Comparison of ENCODE assay signal across 23 cellular contexts in genomic region chrY:7448691-7449090, GRCh38.
"Had no signal": no experiment of that assay in that cellular context is flagged by ENCODE, and none has a peak within 500 bp of the region (broad histone marks: within the 10 kb centered on the region; RNA-seq: fewer than 3 reads in every experiment).

No MANE protein-coding gene starts in this region.

- H3K4me1 Mint-ChIP-seq: activated CD4-positive, alpha-beta T cell treated with anti-CD3 and anti-CD28 coated beads, Interleukin-2, amount 10 ng/mL, durations not matched to agents 24 days and 14 days; WTC11 had no signal

- ATAC-seq: activated T-helper 17 cell treated with anti-CD3 and anti-CD28 coated beads, Interleukin-2, amount 50 U/mL, for 72 hours; WTC11 had no signal

- H3K9me3 ChIP-seq: Peyer's patch had no signal

- H3K27me3 Mint-ChIP-seq: activated CD4-positive, alpha-beta T cell treated with anti-CD3 and anti-CD28 coated beads, Interleukin-2, amount 10 ng/mL, durations not matched to agents 24 days and 14 days had no signal

- H3K4me3 Mint-ChIP-seq: activated CD4-positive, alpha-beta T cell treated with anti-CD3 and anti-CD28 coated beads, Interleukin-2, amount 10 ng/mL, durations not matched to agents 24 days and 14 days; activated naive CD4-positive, alpha-beta T cell treated with anti-CD3 and anti-CD28 coated beads for 36 hours; activated naive CD8-positive, alpha-beta T cell; activated T-helper 17 cell treated with anti-CD3 and anti-CD28 coated beads, Interleukin-2, amount 50 U/mL, for 72 hours; T-helper 1 cell treated with Interleukin-12 subunit alpha and Interleukin-12 subunit beta and Interleukin-4 antibody, amounts not matched to agents 30 μg/mL and 1 μg/mL, for 36 hours; WTC11 had no signal

- DNase-seq: activated CD4-positive, alpha-beta T cell treated with anti-CD3 and anti-CD28 coated beads for 1 hour; activated CD4-positive, alpha-beta T cell treated with anti-CD3 and anti-CD28 coated beads, Interleukin-2, amount 10 ng/mL, durations not matched to agents 24 days and 14 days; activated CD4-positive, alpha-beta T cell treated with anti-CD3 and anti-CD28 coated beads, Interleukin-2, amount 50 U/mL, for 48 hours; activated gamma-delta T cell; activated naive CD4-positive, alpha-beta T cell treated with anti-CD3 and anti-CD28 coated beads for 36 hours; activated T-cell treated with anti-CD3 and anti-CD28 coated beads for 4 hours; activated T-cell treated with anti-CD3 and anti-CD28 coated beads, Interleukin-2, amount 50 U/mL, for 48 hours; cerebellar nuclear complex; MM.1S; NCI-H1105; NCI-H1436; NCI-H1694 treated with DMSO at 0.1 percent for 48 hours; NCI-H2029 treated with DMSO at 0.1 percent for 48 hours; NCI-H345; NCI-H510A; NCI-H69; NK-92 treated with Interleukin-12 subunit alpha and Interleukin-12 subunit beta, amount 100 ng/mL, for 24 hours; Peyer's patch; SHP77 treated with DMSO at 0.1 percent for 48 hours had no signal

- H3K4me1 ChIP-seq: Peyer's patch had no signal

- H3K4me3 ChIP-seq: Peyer's patch had no signal

- H3K27ac ChIP-seq: Peyer's patch had no signal

- H3K36me3 ChIP-seq: Peyer's patch had no signal

- H3K27me3 ChIP-seq: Peyer's patch had no signal

- H3K36me3 Mint-ChIP-seq: activated naive CD8-positive, alpha-beta T cell; WTC11 had no signal

- H3K27ac Mint-ChIP-seq: activated CD4-positive, alpha-beta T cell treated with anti-CD3 and anti-CD28 coated beads, Interleukin-2, amount 10 ng/mL, durations not matched to agents 24 days and 14 days; activated naive CD4-positive, alpha-beta T cell treated with anti-CD3 and anti-CD28 coated beads for 36 hours; activated naive CD8-positive, alpha-beta T cell; activated T-helper 17 cell treated with anti-CD3 and anti-CD28 coated beads, Interleukin-2, amount 50 U/mL, for 72 hours; T-helper 1 cell treated with Interleukin-12 subunit alpha and Interleukin-12 subunit beta and Interleukin-4 antibody, amounts not matched to agents 30 μg/mL and 1 μg/mL, for 36 hours; WTC11 had no signal

- H3K9me3 Mint-ChIP-seq: activated naive CD4-positive, alpha-beta T cell treated with anti-CD3 and anti-CD28 coated beads for 36 hours; T-helper 1 cell treated with Interleukin-12 subunit alpha and Interleukin-12 subunit beta and Interleukin-4 antibody, amounts not matched to agents 30 μg/mL and 1 μg/mL, for 36 hours; WTC11 had no signal
